ENCODE assay signal across 26 cellular contexts in the genomic region with DNA sequence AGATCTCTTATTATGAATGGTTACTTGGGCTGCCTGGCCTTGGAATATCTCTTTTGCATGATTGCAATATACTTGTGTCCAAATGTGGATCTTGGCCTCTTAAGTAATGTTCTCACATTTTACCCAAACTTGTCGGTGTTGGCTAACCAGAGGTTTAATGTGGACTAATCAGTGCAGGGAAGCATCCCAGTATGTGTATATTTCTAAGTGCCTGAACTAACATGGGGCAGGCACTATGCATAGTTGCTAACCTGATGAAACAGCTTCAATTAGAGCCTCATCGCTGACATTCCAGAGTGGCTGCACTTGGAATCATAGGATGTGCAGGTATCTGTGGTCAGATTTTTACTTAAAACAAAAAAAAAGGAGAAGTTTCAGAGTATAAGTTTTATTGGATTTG.
DNase-seq lines count a peak whose midpoint lies in the region; ATAC-seq, FAIRE-seq and TF ChIP-seq lines count a peak whose summit lies in the region.
"Had no signal": no experiment of that assay in that cellular context is flagged by ENCODE, and none has a peak within 500 bp of the region (broad histone marks: within the 10 kb centered on the region; RNA-seq: fewer than 3 reads in every experiment).

No MANE protein-coding gene starts in this region.

- TF ChIP-seq RAD21 in A549 (conservative IDR thresholded peaks at IDR 0.05 in 1 of 2, IDR thresholded peaks at IDR 0.05 in 1 of 2): no peak

- H3K9me3 ChIP-seq in A549 (0 out of 3 replicates have a peak, but pooled peaks cover 3% of the 10 kb centered on the region), esophagus muscularis mucosa (peaks cover 0 to 7% (median 2%) of the 10 kb centered on the region in 4 donors), suprapubic skin (no peaks in the 10 kb centered on the region), WERI-Rb-1 (ENCODE audit: severe bottlenecking) (peaks cover 6% of the 10 kb centered on the region)

- no peak for FAIRE-seq in A549 (lab: Jason Lieb, UNC)
- FAIRE-seq: GM12892, small intestine had no signal

- peaks cover 55% of the 10 kb centered on the region for H3K4me1 ChIP-seq in A549
- peaks cover 0 to 6% (median 0%) of the 10 kb centered on the region in 4 donors for H3K4me1 ChIP-seq in esophagus muscularis mucosa
- no peaks in the 10 kb centered on the region for H3K4me1 ChIP-seq in suprapubic skin

- no peaks in the 10 kb centered on the region for H3K27me3 ChIP-seq in esophagus muscularis mucosa
- no peaks in the 10 kb centered on the region for H3K27me3 ChIP-seq in suprapubic skin
- no peaks in the 10 kb centered on the region for H3K27me3 ChIP-seq in WERI-Rb-1 (ENCODE audit: insufficient read depth, low read depth, severe bottlenecking)
- H3K27me3 ChIP-seq: tibial nerve had no signal

- CTCF ChIA-PET in A549 (lab: Yijun Ruan, JAX): no interaction called here

- H3K36me3 ChIP-seq in esophagus muscularis mucosa (no peaks in the 10 kb centered on the region), suprapubic skin (no peaks in the 10 kb centered on the region), WERI-Rb-1 (no peaks in the 10 kb centered on the region)
- H3K36me3 ChIP-seq: tibial nerve had no signal

- intact Hi-C loops in esophagus muscularis mucosa (cut with DNase I): no loop called here

- no peak overlapping the region for H3K4me3 ChIP-seq in A549
- H3K4me3 ChIP-seq in fibroblast of villous mesenchyme (ENCODE audit: low read depth, low read length): no peak overlapping the region
- H3K4me3 ChIP-seq in esophagus muscularis mucosa: no peak overlapping the region
- no peak overlapping the region for H3K4me3 ChIP-seq in suprapubic skin
- no peak overlapping the region for H3K4me3 ChIP-seq in WERI-Rb-1 (ENCODE audit: low read depth, low read length)
- H3K4me3 ChIP-seq: tibial nerve had no signal

- no peak for TF ChIP-seq EP300 in A549 (IDR thresholded peaks at IDR 0.05)
- no peak for TF ChIP-seq EP300 in esophagus muscularis mucosa (IDR thresholded peaks at IDR 0.05)
- TF ChIP-seq EP300 in suprapubic skin (IDR thresholded peaks at IDR 0.05): no peak

- H3K27ac ChIP-seq in A549 (peak overlapping the region; percentile 91 to 98), esophagus muscularis mucosa (replicated peaks in 1 of 4) (no peak overlapping the region), suprapubic skin (no peak overlapping the region), WERI-Rb-1 (no peak overlapping the region)

- ATAC-seq in A549: no peak
- ATAC-seq: activated naive CD8-positive, alpha-beta T cell treated with anti-CD3 and anti-CD28 coated beads, Interleukin-2, amount 50 U/mL, for 24 hours had no signal

- no peak for DNase-seq in A549 (ENCODE audit: low read depth in 1 of 2, low spot score in 1 of 2)
- peak; percentile 23 for DNase-seq in GM03348 (ENCODE audit: low spot score)
- peak; percentile 81 for DNase-seq in amniotic epithelial cell (ENCODE audit: low read depth)
- peak; percentile 57 for DNase-seq in fibroblast of villous mesenchyme (ENCODE audit: low read depth)
- DNase-seq in esophagus muscularis mucosa (ENCODE audit: extremely low spot score): no peak
- DNase-seq in suprapubic skin (ENCODE audit: low spot score in 2 of 2): no peak
- no peak for DNase-seq in WERI-Rb-1
- no peak for DNase-seq in DMS79 treated with DMSO at 0.1 percent for 48 hours (lab: John Stamatoyannopoulos, UW)
- DNase-seq: activated CD4-positive, alpha-beta T cell treated with anti-CD3 and anti-CD28 coated beads, Interleukin-2, amount 10 ng/mL, durations not matched to agents 7 days and 5 days; activated CD8-positive, alpha-beta memory T cell treated with anti-CD3 and anti-CD28 coated beads, Interleukin-2, amount 50 U/mL, for 48 hours; activated naive CD8-positive, alpha-beta T cell treated with anti-CD3 and anti-CD28 coated beads, Interleukin-2, amount 50 U/mL, for 24 hours; CD4-positive, CD25-positive, alpha-beta regulatory T cell; central memory CD4-positive, alpha-beta T cell; DMS153; glutamatergic neuron; Karpas-422; NCI-H1105 treated with DMSO at 0.1 percent for 48 hours; NCI-H2107; NCI-H524; nephron progenitor cell; posterior cingulate gyrus; RPMI8226; small intestine; stimulated activated CD4-positive, alpha-beta T cell treated with anti-CD3 and anti-CD28 coated beads, Interleukin-2, amount 100 ng/mL, for 48 hours had no signal

- TF ChIP-seq POLR2A in A549 (IDR thresholded peaks at IDR 0.05; ENCODE audit: low read length) (no peak), esophagus muscularis mucosa (IDR thresholded peaks at IDR 0.05; ENCODE audit: low read depth) (no peak), suprapubic skin (IDR thresholded peaks at IDR 0.05) (no peak)

- WGBS in A549 (ENCODE audit: missing lambda C conversion rate): 86% methylated on average over 2 of the region's 2 CpGs
- 88% methylated on average over 2 of the region's 2 CpGs for WGBS in esophagus muscularis mucosa
- WGBS in suprapubic skin: 81% methylated on average over 2 of the region's 2 CpGs

- POLR2A ChIA-PET in A549 (lab: Yijun Ruan, JAX): no interaction called here

- peak overlapping the region; percentile 37 for H3K4me2 ChIP-seq in A549

- no peak for TF ChIP-seq CTCF in A549 (IDR thresholded peaks at IDR 0.05)
- TF ChIP-seq CTCF in fibroblast of villous mesenchyme (IDR thresholded peaks at IDR 0.05; ENCODE audit: insufficient read depth, low read depth, low read length): no peak
- no peak for TF ChIP-seq CTCF in esophagus muscularis mucosa (IDR thresholded peaks at IDR 0.05)
- TF ChIP-seq CTCF in suprapubic skin (IDR thresholded peaks at IDR 0.05): no peak
- TF ChIP-seq CTCF in WERI-Rb-1 (IDR thresholded peaks at IDR 0.05; ENCODE audit: low read depth, low read length): no peak

TF ChIP-seq in A549, 52 proteins besides CTCF, POLR2A, EP300 and RAD21:
- TF ChIP-seq FOSB (CRISPR knock-in tag; IDR thresholded peaks at IDR 0.05): no peak
- TF ChIP-seq HDAC2 (IDR thresholded peaks at IDR 0.05): no peak
- no peak for TF ChIP-seq MAFK (IDR thresholded peaks at IDR 0.05; ENCODE audit: partially characterized antibody)
- TF ChIP-seq, protein P1, sequence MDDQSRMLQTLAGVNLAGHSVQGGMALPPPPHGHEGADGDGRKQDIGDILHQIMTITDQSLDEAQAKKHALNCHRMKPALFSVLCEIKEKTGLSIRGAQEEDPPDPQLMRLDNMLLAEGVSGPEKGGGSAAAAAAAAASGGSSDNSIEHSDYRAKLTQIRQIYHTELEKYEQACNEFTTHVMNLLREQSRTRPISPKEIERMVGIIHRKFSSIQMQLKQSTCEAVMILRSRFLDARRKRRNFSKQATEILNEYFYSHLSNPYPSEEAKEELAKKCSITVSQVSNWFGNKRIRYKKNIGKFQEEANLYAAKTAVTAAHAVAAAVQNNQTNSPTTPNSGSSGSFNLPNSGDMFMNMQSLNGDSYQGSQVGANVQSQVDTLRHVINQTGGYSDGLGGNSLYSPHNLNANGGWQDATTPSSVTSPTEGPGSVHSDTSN (IDR thresholded peaks at IDR 0.05): no peak
- TF ChIP-seq, protein P2, sequence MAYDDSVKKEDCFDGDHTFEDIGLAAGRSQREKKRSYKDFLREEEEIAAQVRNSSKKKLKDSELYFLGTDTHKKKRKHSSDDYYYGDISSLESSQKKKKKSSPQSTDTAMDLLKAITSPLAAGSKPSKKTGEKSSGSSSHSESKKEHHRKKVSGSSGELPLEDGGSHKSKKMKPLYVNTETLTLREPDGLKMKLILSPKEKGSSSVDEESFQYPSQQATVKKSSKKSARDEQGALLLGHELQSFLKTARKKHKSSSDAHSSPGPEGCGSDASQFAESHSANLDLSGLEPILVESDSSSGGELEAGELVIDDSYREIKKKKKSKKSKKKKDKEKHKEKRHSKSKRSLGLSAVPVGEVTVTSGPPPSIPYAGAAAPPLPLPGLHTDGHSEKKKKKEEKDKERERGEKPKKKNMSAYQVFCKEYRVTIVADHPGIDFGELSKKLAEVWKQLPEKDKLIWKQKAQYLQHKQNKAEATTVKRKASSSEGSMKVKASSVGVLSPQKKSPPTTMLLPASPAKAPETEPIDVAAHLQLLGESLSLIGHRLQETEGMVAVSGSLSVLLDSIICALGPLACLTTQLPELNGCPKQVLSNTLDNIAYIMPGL (CRISPR knock-in tag; IDR thresholded peaks at IDR 0.05; ENCODE audit: borderline replicate concordance): no peak
- TF ChIP-seq FOSL2 (IDR thresholded peaks at IDR 0.05): no peak
- TF ChIP-seq FOSL2 (CRISPR knock-in tag; IDR thresholded peaks at IDR 0.05): no peak
- no peak for TF ChIP-seq EHF (CRISPR knock-in tag; IDR thresholded peaks at IDR 0.05)
- no peak for TF ChIP-seq HOXA7 (CRISPR knock-in tag; IDR thresholded peaks at IDR 0.05)
- no peak for TF ChIP-seq POLR2AphosphoS2 (conservative IDR thresholded peaks at IDR 0.05; ENCODE audit: low read length)

Comparison
In these comparisons a context has a peak if more than half of its experiments do, and no peak if none do; other contexts are left out.
1. DNase-seq: peak in GM03348 (single experiment), amniotic epithelial cell (single experiment) and fibroblast of villous mesenchyme (single experiment); none in A549 (0 of 2), esophagus muscularis mucosa (single experiment), suprapubic skin (0 of 2), WERI-Rb-1 (single experiment) and DMS79 treated with DMSO at 0.1 percent for 48 hours (single experiment).
2. H3K27ac ChIP-seq: peak in A549 (2 of 2); none in esophagus muscularis mucosa (0 of 4), suprapubic skin (single experiment) and WERI-Rb-1 (single experiment).